ENCODE assay signal across 20 cellular contexts in genomic region chr9:136953771-136954269, GRCh38. TPM values are rescaled to one million over a fixed set of nuclear protein-coding genes. Genes with fewer than 3 reads are reported as not detected.
DNase-seq lines count a peak whose midpoint lies in the region; ATAC-seq and TF ChIP-seq lines count a peak whose summit lies in the region.
"Had no signal": no experiment of that assay in that cellular context is flagged by ENCODE, and none has a peak within 500 bp of the region (broad histone marks: within the 10 kb centered on the region; RNA-seq: fewer than 3 reads in every experiment).

No MANE protein-coding gene starts in this region.

- ATAC-seq in right cardiac atrium (no peak), gastroesophageal sphincter (no peak)

- H3K4me3 Mint-ChIP-seq in glutamatergic neuron (ENCODE audit: unreplicated experiment): no peak overlapping the region
- H3K4me3 Mint-ChIP-seq: CD8-positive, alpha-beta memory T cell; HFFc6 had no signal

- H3K4me1 Mint-ChIP-seq in glutamatergic neuron (ENCODE audit: low read depth, unreplicated experiment): no peaks in the 10 kb centered on the region

- intact Hi-C loops in right cardiac atrium (cut with DNase I): loop anchor here in 1 of 4 donors (5.0 kb wide), 1 partner anchor 73 kb away; the partner anchor contains the start of gene ABCA2
- intact Hi-C loops in left ventricle myocardium inferior (cut with micrococcal nuclease): no loop called here

- no peak overlapping the region for H3K4me2 ChIP-seq in neuronal stem cell (ENCODE audit: insufficient read depth, low read length, poor library complexity, severe bottlenecking)

- H3K9ac ChIP-seq in neuronal stem cell (ENCODE audit: low read depth, low read length, poor library complexity): peak overlapping the region; percentile 3
- H3K9ac ChIP-seq: GM23248 had no signal

- H4K8ac ChIP-seq in neuronal stem cell (ENCODE audit: low read depth, low read length): no peak overlapping the region

- H3K79me1 ChIP-seq in neuronal stem cell (ENCODE audit: low read depth, low read length): peaks cover 2% of the 10 kb centered on the region

- H4K91ac ChIP-seq in neuronal stem cell (ENCODE audit: low read depth, low read length, poor library complexity): no peak overlapping the region

- peaks cover 4% of the 10 kb centered on the region for H3K27me3 Mint-ChIP-seq in glutamatergic neuron (ENCODE audit: unreplicated experiment)
- H3K27me3 Mint-ChIP-seq: CD8-positive, alpha-beta memory T cell had no signal

- peak overlapping the region; percentile 38 for H3K18ac ChIP-seq in neuronal stem cell (ENCODE audit: low read length)

- peak overlapping the region; percentile 90 for H2AK5ac ChIP-seq in neuronal stem cell (ENCODE audit: low read depth, low read length)

- 81% methylated on average over 19 of the region's 19 CpGs for WGBS in right cardiac atrium
- WGBS in neuronal stem cell (ENCODE audit: extremely low coverage in 2 of 2, insufficient read length in 2 of 2, insufficient replicate concordance in 1 of 2), 2 donors: no CpG with 5 or more reads among the region's 19 CpGs
- no CpG with 5 or more reads among the region's 19 CpGs for WGBS in gastroesophageal sphincter (ENCODE audit: low coverage in 1 of 2), 2 donors

- TF ChIP-seq EP300 in gastroesophageal sphincter (IDR thresholded peaks at IDR 0.05): no peak

- no peak overlapping the region for H3K27ac Mint-ChIP-seq in glutamatergic neuron (ENCODE audit: unreplicated experiment)
- H3K27ac Mint-ChIP-seq: CD4-positive, CD25-positive, alpha-beta regulatory T cell; CD8-positive, alpha-beta memory T cell; HFFc6 had no signal

- no peak for TF ChIP-seq POLR2A in gastroesophageal sphincter (IDR thresholded peaks at IDR 0.05)

- no peak overlapping the region for H2BK120ac ChIP-seq in neuronal stem cell (ENCODE audit: low read depth, low read length)

- no peaks in the 10 kb centered on the region for H3K4me1 ChIP-seq in right cardiac atrium (ENCODE audit: control insufficient read depth, insufficient read depth, low read length)
- peaks cover 38% of the 10 kb centered on the region for H3K4me1 ChIP-seq in left ventricle myocardium inferior
- peaks cover 11 to 16% of the 10 kb centered on the region in 2 donors for H3K4me1 ChIP-seq in neuronal stem cell (ENCODE audit: control insufficient read depth in 2 of 2, insufficient read depth in 1 of 2, low read depth in 1 of 2, low read length in 2 of 2)
- peaks cover 0 to 19% (median 8%) of the 10 kb centered on the region in 3 donors for H3K4me1 ChIP-seq in gastroesophageal sphincter

- no peak overlapping the region for H3K4ac ChIP-seq in neuronal stem cell (ENCODE audit: low read length)

- H2AFZ ChIP-seq in neuronal stem cell (ENCODE audit: low read length): no peak overlapping the region
- H2AFZ ChIP-seq: GM23248 had no signal

- no peak overlapping the region for H3K4me3 ChIP-seq in right cardiac atrium (ENCODE audit: low read length)
- no peak overlapping the region for H3K4me3 ChIP-seq in left ventricle myocardium inferior
- peak overlapping the region in 1 of 2 donors; percentile 12 for H3K4me3 ChIP-seq in neuronal stem cell (ENCODE audit: low read length in 2 of 2)
- no peak overlapping the region for H3K4me3 ChIP-seq in gastroesophageal sphincter
- H3K4me3 ChIP-seq: GM23248 had no signal

- H3K14ac ChIP-seq in neuronal stem cell (ENCODE audit: low read length): no peak overlapping the region

- peak overlapping the region; percentile 43 for H2BK15ac ChIP-seq in neuronal stem cell (ENCODE audit: low read length)

- no peaks in the 10 kb centered on the region for H3K36me3 Mint-ChIP-seq in glutamatergic neuron (ENCODE audit: unreplicated experiment)
- H3K36me3 Mint-ChIP-seq: CD4-positive, CD25-positive, alpha-beta regulatory T cell had no signal

- TF ChIP-seq CTCF in left ventricle myocardium inferior (IDR thresholded peaks at IDR 0.05; ENCODE audit: borderline replicate concordance) (no peak), glutamatergic neuron (IDR thresholded peaks at IDR 0.05; ENCODE audit: partially characterized antibody, unreplicated experiment) (no peak), gastroesophageal sphincter (IDR thresholded peaks at IDR 0.05) (no peak)

- peak overlapping the region; percentile 2 for H2BK12ac ChIP-seq in neuronal stem cell (ENCODE audit: low read length)

- H3K36me3 ChIP-seq in left ventricle myocardium inferior (no peaks in the 10 kb centered on the region), neuronal stem cell (replicated peaks in 1 of 2; ENCODE audit: control insufficient read depth in 2 of 2, insufficient read depth in 2 of 2, low read length in 2 of 2) (no peaks in the 10 kb centered on the region), gastroesophageal sphincter (no peaks in the 10 kb centered on the region)
- H3K36me3 ChIP-seq: BE2C had no signal

- H3K23ac ChIP-seq in neuronal stem cell (ENCODE audit: low read depth, low read length, poor library complexity): peak overlapping the region; percentile 43

- H3K27me3 ChIP-seq in right cardiac atrium (ENCODE audit: control insufficient read depth, insufficient read depth) (no peaks in the 10 kb centered on the region), left ventricle myocardium inferior (ENCODE audit: low read depth) (no peaks in the 10 kb centered on the region), neuronal stem cell (ENCODE audit: control insufficient read depth in 3 of 3, insufficient read depth in 3 of 3, low read depth in 1 of 3, low read length in 3 of 3) (peaks cover 0 to 13% (median 0%) of the 10 kb centered on the region in 3 experiments), gastroesophageal sphincter (peaks cover 1% of the 10 kb centered on the region)
- H3K27me3 ChIP-seq: BE2C had no signal

- peaks cover 10% of the 10 kb centered on the region for H3K9me3 Mint-ChIP-seq in glutamatergic neuron (ENCODE audit: unreplicated experiment)

- DNase-seq in right cardiac atrium (peak in 2 of 3 donors; percentile 35 to 53), left ventricle myocardium inferior (no peak), glutamatergic neuron (peak; percentile 17), neuronal stem cell (ENCODE audit: low spot score) (no peak), NCI-H748 treated with DMSO at 0.1 percent for 48 hours (lab: John Stamatoyannopoulos, UW) (no peak), DMS114 treated with DMSO at 0.1 percent for 48 hours (lab: John Stamatoyannopoulos, UW; ENCODE audit: unreplicated experiment) (no peak)
- DNase-seq: BE2C; C1 segment of cervical spinal cord; CD4-positive, CD25-positive, alpha-beta regulatory T cell; CD8-positive, alpha-beta memory T cell; COR-L47; DMS 273 treated with DMSO at 0.1 percent for 48 hours; GM23248; HCEC 1CT; HFFc6; IMR-90 had no signal

- H3K27ac ChIP-seq in right cardiac atrium (ENCODE audit: low read length): no peak overlapping the region
- H3K27ac ChIP-seq in left ventricle myocardium inferior (replicated peaks): no peak overlapping the region
- H3K27ac ChIP-seq in neuronal stem cell (replicated peaks; ENCODE audit: low read length): no peak overlapping the region
- no peak overlapping the region for H3K27ac ChIP-seq in gastroesophageal sphincter
- H3K27ac ChIP-seq: GM23248, HL-60 had no signal

- no peaks in the 10 kb centered on the region for H3K9me3 ChIP-seq in right cardiac atrium (ENCODE audit: control insufficient read depth, low read length)
- H3K9me3 ChIP-seq in left ventricle myocardium inferior (replicated peaks): no peaks in the 10 kb centered on the region
- no peaks in the 10 kb centered on the region for H3K9me3 ChIP-seq in neuronal stem cell (replicated peaks in 1 of 2; ENCODE audit: control insufficient read depth in 2 of 2, insufficient read depth in 1 of 2, low read depth in 1 of 2, low read length in 2 of 2)
- H3K9me3 ChIP-seq in gastroesophageal sphincter: no peaks in the 10 kb centered on the region
- H3K9me3 ChIP-seq: BE2C had no signal

- H2BK5ac ChIP-seq in neuronal stem cell (ENCODE audit: low read length): peak overlapping the region; percentile 87

RNA-seq across cellular contexts. Expression of gene LCN12, which starts 1.7 kb away (rescaled TPM):
- total RNA-seq in right cardiac atrium: 10 to 100 TPM in 3 of 4 donors, 1 to 10 TPM in 1; 9.8 to 21.2 (median 13.1) TPM
- 7.0 TPM for polyA plus RNA-seq in right cardiac atrium
- total RNA-seq in left ventricle myocardium inferior: 7.8 TPM
- total RNA-seq in glutamatergic neuron (ENCODE audit: unreplicated experiment): 2.9 TPM
- 0.07 TPM for polyA plus RNA-seq in neuronal stem cell (2013, experiment 1 of 2)
- 0.12 TPM for polyA plus RNA-seq in neuronal stem cell (2013, experiment 2 of 2)
- not detected for total RNA-seq in gastroesophageal sphincter
- total RNA-seq: GM23248, HT1080, IMR-90 had no signal
- polyA plus RNA-seq: CD4-positive, CD25-positive, alpha-beta regulatory T cell; CD8-positive, alpha-beta memory T cell; GM23248 had no signal

RNA-seq across cellular contexts. Expression of gene C8G, which starts 8.8 kb away (rescaled TPM):
- total RNA-seq in right cardiac atrium (1 to 10 TPM; 1.0 to 1.8 (median 1.4) TPM), left ventricle myocardium inferior (3.6 TPM), glutamatergic neuron (ENCODE audit: unreplicated experiment) (14.5 TPM), gastroesophageal sphincter (not detected)
- polyA plus RNA-seq in right cardiac atrium: 1.4 TPM
- polyA plus RNA-seq in neuronal stem cell (2013, experiment 1 of 2): 0.31 TPM
- polyA plus RNA-seq in neuronal stem cell (2013, experiment 2 of 2): 0.22 TPM
- total RNA-seq: A172, GM23248, IMR-90 had no signal
- polyA plus RNA-seq: CD8-positive, alpha-beta memory T cell had no signal

RNA-seq across cellular contexts. Expression of gene FBXW5, which starts 9.3 kb away (rescaled TPM):
- 100 to 1,000 TPM; 108 to 139 (median 120) TPM for total RNA-seq in right cardiac atrium
- 150 TPM for polyA plus RNA-seq in right cardiac atrium
- total RNA-seq in left ventricle myocardium inferior: 157 TPM
- 77.9 TPM for total RNA-seq in glutamatergic neuron (ENCODE audit: unreplicated experiment)
- 33.3 TPM for polyA plus RNA-seq in neuronal stem cell (2013, experiment 1 of 2)
- 31.2 TPM for polyA plus RNA-seq in neuronal stem cell (2013, experiment 2 of 2)
- 100 to 1,000 TPM; 171 to 310 (median 236) TPM for total RNA-seq in gastroesophageal sphincter

RNA-seq across cellular contexts. Expression of gene PTGDS, which starts 23.5 kb away (rescaled TPM):
- total RNA-seq in right cardiac atrium: 1,000 to 10,000 TPM; 3,127 to 5,556 (median 4,402) TPM
- polyA plus RNA-seq in right cardiac atrium: 6,981 TPM
- total RNA-seq in left ventricle myocardium inferior: 3,579 TPM
- not detected for total RNA-seq in glutamatergic neuron (ENCODE audit: unreplicated experiment)
- polyA plus RNA-seq in neuronal stem cell (2013, experiment 1 of 2): 0.33 TPM
- 0.42 TPM for polyA plus RNA-seq in neuronal stem cell (2013, experiment 2 of 2)
- 100 to 1,000 TPM in 1 of 4 donors, 10 to 100 TPM in 2, 1 to 10 TPM in 1; 7.4 to 132 (median 29.7) TPM for total RNA-seq in gastroesophageal sphincter
- total RNA-seq: A172, GM23248, HFFc6, HT1080, IMR-90 had no signal

RNA-seq across cellular contexts. Expression of gene LCNL1, which starts 29.0 kb away (rescaled TPM):
- 10 to 100 TPM in 2 of 4 donors, 1 to 10 TPM in 2; 4.3 to 16.7 (median 9.7) TPM for total RNA-seq in right cardiac atrium
- 2.4 TPM for polyA plus RNA-seq in right cardiac atrium
- 11.7 TPM for total RNA-seq in left ventricle myocardium inferior
- not detected for total RNA-seq in glutamatergic neuron (ENCODE audit: unreplicated experiment)
- 0.07 TPM for polyA plus RNA-seq in neuronal stem cell (2013, experiment 1 of 2)
- 0.07 TPM for polyA plus RNA-seq in neuronal stem cell (2013, experiment 2 of 2)
- under 1 TPM in 2 of 4 donors, not detected in 2; 0.40 TPM for total RNA-seq in gastroesophageal sphincter
- total RNA-seq: A172; CD4-positive, CD25-positive, alpha-beta regulatory T cell; GM23248; HFFc6; HT1080; IMR-90 had no signal
- polyA plus RNA-seq: CD4-positive, CD25-positive, alpha-beta regulatory T cell; GM23248 had no signal

Comparison
In these comparisons a context has a peak if more than half of its experiments do, and no peak if none do; other contexts are left out.
1. DNase-seq: peak in right cardiac atrium (2 of 3) and glutamatergic neuron (single experiment); none in left ventricle myocardium inferior (single experiment), neuronal stem cell (single experiment), NCI-H748 treated with DMSO at 0.1 percent for 48 hours (single experiment) and DMS114 treated with DMSO at 0.1 percent for 48 hours (single experiment).